1 cellular context compared by ENCODE assay signal in the genomic region with DNA sequence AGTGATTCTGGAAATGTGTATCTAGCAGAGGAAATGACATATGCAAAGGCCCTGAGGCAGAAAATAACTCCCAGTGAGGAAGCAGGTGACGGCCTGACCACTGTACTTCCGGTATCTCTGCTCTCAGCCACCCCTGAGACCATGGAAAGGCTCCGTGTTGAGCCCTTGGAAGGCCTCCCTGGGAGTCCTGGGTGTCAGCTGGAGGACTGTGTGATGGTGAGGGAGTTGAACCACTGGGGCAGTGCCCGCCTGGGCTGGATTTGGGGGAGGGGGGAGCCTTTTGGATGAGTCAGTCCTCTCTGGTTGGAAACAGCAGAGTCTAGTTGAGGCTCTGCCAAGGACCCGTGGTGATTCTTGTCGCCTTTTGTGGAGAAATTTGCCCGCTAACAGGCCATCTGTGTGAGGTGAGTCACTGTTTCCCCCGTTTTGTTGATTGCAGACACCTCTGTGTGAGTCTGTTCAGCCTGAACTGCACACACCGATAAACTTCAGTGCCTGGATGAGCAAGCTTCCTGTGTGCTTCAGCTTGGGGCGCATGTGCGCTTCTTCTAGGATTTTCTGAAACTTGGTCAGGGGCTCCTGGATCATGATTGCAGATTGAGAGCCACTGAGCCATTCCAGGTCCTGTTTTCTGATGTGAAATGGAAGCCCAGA.
TF ChIP-seq lines count a peak whose summit lies in the region.

No MANE protein-coding gene starts in this region.

TF ChIP-seq in K562, 482 proteins besides CTCF, POLR2A, EP300 and RAD21 (continued from another document and continues in another):
- TF ChIP-seq, protein P1, sequence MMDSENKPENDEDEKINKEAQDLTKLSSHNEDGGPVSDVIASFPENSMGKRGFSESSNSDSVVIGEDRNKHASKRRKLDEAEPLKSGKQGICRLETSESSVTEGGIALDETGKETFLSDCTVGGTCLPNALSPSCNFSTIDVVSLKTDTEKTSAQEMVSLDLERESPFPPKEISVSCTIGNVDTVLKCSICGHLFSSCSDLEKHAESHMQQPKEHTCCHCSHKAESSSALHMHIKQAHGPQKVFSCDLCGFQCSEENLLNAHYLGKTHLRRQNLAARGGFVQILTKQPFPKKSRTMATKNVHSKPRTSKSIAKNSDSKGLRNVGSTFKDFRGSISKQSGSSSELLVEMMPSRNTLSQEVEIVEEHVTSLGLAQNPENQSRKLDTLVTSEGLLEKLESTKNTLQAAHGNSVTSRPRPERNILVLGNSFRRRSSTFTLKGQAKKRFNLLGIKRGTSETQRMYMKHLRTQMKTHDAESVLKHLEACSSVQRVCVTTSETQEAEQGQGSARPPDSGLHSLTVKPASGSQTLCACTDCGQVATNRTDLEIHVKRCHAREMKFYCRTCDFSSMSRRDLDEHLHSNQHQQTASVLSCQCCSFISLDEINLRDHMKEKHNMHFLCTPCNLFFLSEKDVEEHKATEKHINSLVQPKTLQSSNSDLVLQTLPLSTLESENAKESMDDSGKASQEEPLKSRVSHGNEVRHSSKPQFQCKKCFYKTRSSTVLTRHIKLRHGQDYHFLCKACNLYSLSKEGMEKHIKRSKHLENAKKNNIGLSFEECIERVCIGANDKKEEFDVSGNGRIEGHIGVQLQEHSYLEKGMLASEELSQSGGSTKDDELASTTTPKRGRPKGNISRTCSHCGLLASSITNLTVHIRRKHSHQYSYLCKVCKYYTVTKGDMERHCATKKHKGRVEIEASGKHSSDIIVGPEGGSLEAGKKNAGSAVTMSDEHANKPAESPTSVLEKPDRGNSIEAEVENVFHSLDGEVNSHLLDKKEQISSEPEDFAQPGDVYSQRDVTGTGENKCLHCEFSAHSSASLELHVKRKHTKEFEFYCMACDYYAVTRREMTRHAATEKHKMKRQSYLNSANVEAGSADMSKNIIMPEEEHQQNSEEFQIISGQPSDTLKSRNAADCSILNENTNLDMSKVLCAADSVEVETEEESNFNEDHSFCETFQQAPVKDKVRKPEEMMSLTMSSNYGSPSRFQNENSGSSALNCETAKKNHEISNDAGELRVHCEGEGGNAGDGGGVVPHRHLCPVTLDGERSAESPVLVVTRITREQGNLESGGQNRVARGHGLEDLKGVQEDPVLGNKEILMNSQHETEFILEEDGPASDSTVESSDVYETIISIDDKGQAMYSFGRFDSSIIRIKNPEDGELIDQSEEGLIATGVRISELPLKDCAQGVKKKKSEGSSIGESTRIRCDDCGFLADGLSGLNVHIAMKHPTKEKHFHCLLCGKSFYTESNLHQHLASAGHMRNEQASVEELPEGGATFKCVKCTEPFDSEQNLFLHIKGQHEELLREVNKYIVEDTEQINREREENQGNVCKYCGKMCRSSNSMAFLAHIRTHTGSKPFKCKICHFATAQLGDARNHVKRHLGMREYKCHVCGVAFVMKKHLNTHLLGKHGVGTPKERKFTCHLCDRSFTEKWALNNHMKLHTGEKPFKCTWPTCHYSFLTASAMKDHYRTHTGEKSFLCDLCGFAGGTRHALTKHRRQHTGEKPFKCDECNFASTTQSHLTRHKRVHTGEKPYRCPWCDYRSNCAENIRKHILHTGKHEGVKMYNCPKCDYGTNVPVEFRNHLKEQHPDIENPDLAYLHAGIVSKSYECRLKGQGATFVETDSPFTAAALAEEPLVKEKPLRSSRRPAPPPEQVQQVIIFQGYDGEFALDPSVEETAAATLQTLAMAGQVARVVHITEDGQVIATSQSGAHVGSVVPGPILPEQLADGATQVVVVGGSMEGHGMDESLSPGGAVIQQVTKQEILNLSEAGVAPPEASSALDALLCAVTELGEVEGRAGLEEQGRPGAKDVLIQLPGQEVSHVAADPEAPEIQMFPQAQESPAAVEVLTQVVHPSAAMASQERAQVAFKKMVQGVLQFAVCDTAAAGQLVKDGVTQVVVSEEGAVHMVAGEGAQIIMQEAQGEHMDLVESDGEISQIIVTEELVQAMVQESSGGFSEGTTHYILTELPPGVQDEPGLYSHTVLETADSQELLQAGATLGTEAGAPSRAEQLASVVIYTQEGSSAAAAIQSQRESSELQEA (IDR thresholded peaks at IDR 0.05; ENCODE audit: low read depth): no peak
- no peak for TF ChIP-seq SMC3 (conservative IDR thresholded peaks at IDR 0.05; ENCODE audit: insufficient read depth, low read depth, low read length)
- TF ChIP-seq XRCC4 (IDR thresholded peaks at IDR 0.05; ENCODE audit: extremely low read depth, insufficient read depth, insufficient read length): no peak
- TF ChIP-seq, protein P2, sequence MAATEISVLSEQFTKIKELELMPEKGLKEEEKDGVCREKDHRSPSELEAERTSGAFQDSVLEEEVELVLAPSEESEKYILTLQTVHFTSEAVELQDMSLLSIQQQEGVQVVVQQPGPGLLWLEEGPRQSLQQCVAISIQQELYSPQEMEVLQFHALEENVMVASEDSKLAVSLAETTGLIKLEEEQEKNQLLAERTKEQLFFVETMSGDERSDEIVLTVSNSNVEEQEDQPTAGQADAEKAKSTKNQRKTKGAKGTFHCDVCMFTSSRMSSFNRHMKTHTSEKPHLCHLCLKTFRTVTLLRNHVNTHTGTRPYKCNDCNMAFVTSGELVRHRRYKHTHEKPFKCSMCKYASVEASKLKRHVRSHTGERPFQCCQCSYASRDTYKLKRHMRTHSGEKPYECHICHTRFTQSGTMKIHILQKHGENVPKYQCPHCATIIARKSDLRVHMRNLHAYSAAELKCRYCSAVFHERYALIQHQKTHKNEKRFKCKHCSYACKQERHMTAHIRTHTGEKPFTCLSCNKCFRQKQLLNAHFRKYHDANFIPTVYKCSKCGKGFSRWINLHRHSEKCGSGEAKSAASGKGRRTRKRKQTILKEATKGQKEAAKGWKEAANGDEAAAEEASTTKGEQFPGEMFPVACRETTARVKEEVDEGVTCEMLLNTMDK (IDR thresholded peaks at IDR 0.05; ENCODE audit: borderline replicate concordance, insufficient read depth, low read depth, low read length, poor library complexity, severe bottlenecking): no peak
- no peak for TF ChIP-seq JUNB (CRISPR knock-in tag; conservative IDR thresholded peaks at IDR 0.05)
- no peak for TF ChIP-seq TRIM28 (IDR thresholded peaks at IDR 0.05)
- TF ChIP-seq, protein P3, sequence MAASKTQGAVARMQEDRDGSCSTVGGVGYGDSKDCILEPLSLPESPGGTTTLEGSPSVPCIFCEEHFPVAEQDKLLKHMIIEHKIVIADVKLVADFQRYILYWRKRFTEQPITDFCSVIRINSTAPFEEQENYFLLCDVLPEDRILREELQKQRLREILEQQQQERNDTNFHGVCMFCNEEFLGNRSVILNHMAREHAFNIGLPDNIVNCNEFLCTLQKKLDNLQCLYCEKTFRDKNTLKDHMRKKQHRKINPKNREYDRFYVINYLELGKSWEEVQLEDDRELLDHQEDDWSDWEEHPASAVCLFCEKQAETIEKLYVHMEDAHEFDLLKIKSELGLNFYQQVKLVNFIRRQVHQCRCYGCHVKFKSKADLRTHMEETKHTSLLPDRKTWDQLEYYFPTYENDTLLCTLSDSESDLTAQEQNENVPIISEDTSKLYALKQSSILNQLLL (CRISPR knock-in tag; IDR thresholded peaks at IDR 0.05; ENCODE audit: borderline replicate concordance): no peak
- TF ChIP-seq SNRNP70 (optimal IDR thresholded peaks at IDR 0.05; ENCODE audit: low read depth, low read length): no peak
- TF ChIP-seq MBD2 (IDR thresholded peaks at IDR 0.05; ENCODE audit: borderline replicate concordance, low read depth): no peak
- TF ChIP-seq PYGO2 (tag; IDR thresholded peaks at IDR 0.05): no peak
- TF ChIP-seq, protein P4, sequence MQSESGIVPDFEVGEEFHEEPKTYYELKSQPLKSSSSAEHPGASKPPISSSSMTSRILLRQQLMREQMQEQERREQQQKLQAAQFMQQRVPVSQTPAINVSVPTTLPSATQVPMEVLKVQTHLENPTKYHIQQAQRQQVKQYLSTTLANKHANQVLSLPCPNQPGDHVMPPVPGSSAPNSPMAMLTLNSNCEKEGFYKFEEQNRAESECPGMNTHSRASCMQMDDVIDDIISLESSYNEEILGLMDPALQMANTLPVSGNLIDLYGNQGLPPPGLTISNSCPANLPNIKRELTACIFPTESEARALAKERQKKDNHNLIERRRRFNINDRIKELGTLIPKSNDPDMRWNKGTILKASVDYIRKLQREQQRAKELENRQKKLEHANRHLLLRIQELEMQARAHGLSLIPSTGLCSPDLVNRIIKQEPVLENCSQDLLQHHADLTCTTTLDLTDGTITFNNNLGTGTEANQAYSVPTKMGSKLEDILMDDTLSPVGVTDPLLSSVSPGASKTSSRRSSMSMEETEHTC (IDR thresholded peaks at IDR 0.05): no peak
- no peak for TF ChIP-seq MIER1 (IDR thresholded peaks at IDR 0.05; ENCODE audit: low read depth)
- no peak for TF ChIP-seq PBX2 (CRISPR knock-in tag; IDR thresholded peaks at IDR 0.05; ENCODE audit: low read depth)
- no peak for TF ChIP-seq PBX2 (tag; conservative IDR thresholded peaks at IDR 0.05; ENCODE audit: low read depth)
- no peak for TF ChIP-seq ZNF408 (CRISPR knock-in tag; IDR thresholded peaks at IDR 0.05; ENCODE audit: low read depth)
- no peak for TF ChIP-seq SREBF1 (IDR thresholded peaks at IDR 0.05; ENCODE audit: borderline replicate concordance, low read depth, low read length)
- TF ChIP-seq ZNF24 (IDR thresholded peaks at IDR 0.05): no peak
- TF ChIP-seq NR4A1 (CRISPR knock-in tag; IDR thresholded peaks at IDR 0.05): no peak
- no peak for TF ChIP-seq NR4A1 (tag; IDR thresholded peaks at IDR 0.05)
- no peak for TF ChIP-seq CBFB (CRISPR knock-in tag; IDR thresholded peaks at IDR 0.05)
- peak; percentile 73 for TF ChIP-seq ADNP (tag; IDR thresholded peaks at IDR 0.05)
